Comparison of ENCODE assay signal across 1 cellular context in the genomic region with DNA sequence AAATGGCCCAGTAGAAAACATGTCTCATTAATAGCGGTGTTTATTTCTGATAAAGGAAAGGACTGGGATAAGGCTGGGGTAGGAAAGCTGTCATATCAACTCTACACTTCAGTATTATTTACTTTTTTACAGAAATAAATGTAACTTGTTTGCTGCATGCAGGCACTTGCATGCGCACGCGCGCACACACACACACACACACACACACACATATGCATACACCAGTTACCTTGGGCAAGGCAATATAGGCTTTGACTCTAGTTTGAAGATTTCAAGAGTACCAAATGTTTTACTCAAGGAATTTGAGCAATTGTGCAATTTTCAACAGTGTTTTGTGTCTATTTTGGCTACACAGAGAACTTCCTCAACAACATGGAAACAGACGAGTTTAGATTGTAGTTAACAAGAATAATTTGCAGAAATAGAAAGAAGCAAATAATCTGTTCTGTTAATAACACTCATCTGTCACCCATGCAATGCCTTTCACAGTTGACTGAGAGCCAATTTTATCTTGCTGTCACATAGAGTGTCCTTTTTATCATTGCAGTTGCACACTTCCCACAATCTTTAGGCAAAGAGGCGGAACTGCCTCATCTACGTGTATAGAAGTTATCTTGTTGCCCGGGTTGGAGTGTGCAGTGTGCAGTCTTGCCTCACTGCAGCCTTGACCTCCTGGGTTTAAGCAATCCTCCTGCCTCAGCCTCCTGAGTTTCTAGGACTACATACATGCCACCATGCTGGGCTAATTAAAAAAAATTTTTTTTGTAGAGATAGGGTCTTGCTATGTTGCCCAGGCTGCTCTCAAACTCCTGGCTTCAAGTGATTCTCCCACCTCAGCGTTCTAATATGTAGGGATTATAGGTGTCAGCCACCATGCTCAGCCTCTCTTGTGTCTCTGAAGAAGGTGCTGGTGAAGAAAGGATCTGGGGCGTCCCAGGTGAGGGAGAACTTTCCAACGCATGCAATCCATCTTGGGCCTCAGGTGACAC.
A peak's percentile ranks its signal among the peaks of the same experiment; 100 is the strongest.
TF ChIP-seq lines count a peak whose summit lies in the region.

No MANE protein-coding gene starts in this region.

TF ChIP-seq in K562, 482 proteins besides CTCF, POLR2A, EP300 and RAD21 (continued from another document and continues in another):
- TF ChIP-seq, protein P1, sequence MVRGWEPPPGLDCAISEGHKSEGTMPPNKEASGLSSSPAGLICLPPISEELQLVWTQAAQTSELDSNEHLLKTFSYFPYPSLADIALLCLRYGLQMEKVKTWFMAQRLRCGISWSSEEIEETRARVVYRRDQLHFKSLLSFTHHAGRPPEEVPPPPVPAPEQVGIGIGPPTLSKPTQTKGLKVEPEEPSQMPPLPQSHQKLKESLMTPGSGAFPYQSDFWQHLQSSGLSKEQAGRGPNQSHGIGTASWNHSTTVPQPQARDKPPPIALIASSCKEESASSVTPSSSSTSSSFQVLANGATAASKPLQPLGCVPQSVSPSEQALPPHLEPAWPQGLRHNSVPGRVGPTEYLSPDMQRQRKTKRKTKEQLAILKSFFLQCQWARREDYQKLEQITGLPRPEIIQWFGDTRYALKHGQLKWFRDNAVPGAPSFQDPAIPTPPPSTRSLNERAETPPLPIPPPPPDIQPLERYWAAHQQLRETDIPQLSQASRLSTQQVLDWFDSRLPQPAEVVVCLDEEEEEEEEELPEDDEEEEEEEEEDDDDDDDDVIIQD (CRISPR knock-in tag; IDR thresholded peaks at IDR 0.05), result no peak
- TF ChIP-seq, protein P2, sequence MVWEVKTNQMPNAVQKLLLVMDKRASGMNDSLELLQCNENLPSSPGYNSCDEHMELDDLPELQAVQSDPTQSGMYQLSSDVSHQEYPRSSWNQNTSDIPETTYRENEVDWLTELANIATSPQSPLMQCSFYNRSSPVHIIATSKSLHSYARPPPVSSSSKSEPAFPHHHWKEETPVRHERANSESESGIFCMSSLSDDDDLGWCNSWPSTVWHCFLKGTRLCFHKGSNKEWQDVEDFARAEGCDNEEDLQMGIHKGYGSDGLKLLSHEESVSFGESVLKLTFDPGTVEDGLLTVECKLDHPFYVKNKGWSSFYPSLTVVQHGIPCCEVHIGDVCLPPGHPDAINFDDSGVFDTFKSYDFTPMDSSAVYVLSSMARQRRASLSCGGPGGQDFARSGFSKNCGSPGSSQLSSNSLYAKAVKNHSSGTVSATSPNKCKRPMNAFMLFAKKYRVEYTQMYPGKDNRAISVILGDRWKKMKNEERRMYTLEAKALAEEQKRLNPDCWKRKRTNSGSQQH (CRISPR knock-in tag; IDR thresholded peaks at IDR 0.05), result no peak
- TF ChIP-seq ZNF165 (CRISPR knock-in tag; IDR thresholded peaks at IDR 0.05; ENCODE audit: borderline replicate concordance) (no peak), CEBPG (CRISPR knock-in tag; IDR thresholded peaks at IDR 0.05) (peak; percentile 62), CEBPG (tag; conservative IDR thresholded peaks at IDR 0.05 in 1 of 2, IDR thresholded peaks at IDR 0.05 in 1 of 2) (peak; percentile 47 to 79; a peak in 2 of 4 replicates), MBD2 (IDR thresholded peaks at IDR 0.05; ENCODE audit: borderline replicate concordance, low read depth) (peak; percentile 62; the same call in 1 of the 2 replicates), GTF2E2 (tag; IDR thresholded peaks at IDR 0.05) (no peak), FIP1L1 (IDR thresholded peaks at IDR 0.05; ENCODE audit: low read depth, low read length, poor library complexity, severe bottlenecking) (no peak), ZNF785 (CRISPR knock-in tag; IDR thresholded peaks at IDR 0.05) (no peak), HEY1 (CRISPR knock-in tag; IDR thresholded peaks at IDR 0.05; ENCODE audit: borderline replicate concordance) (no peak), BCOR (IDR thresholded peaks at IDR 0.05) (peak; percentile 94), ATF1 (CRISPR knock-in tag; IDR thresholded peaks at IDR 0.05) (no peak), ATF1 (tag; IDR thresholded peaks at IDR 0.05) (peak; percentile 79), ELF1 (tag; IDR thresholded peaks at IDR 0.05) (peak; percentile 49; the same call in 1 of the 2 replicates), ILF3 (IDR thresholded peaks at IDR 0.05; ENCODE audit: borderline replicate concordance) (no peak), MCM7 (IDR thresholded peaks at IDR 0.05) (no peak), ZNF408 (CRISPR knock-in tag; IDR thresholded peaks at IDR 0.05; ENCODE audit: low read depth) (no peak), ESRRB (CRISPR knock-in tag; IDR thresholded peaks at IDR 0.05; ENCODE audit: borderline replicate concordance) (no peak), HOXB6 (CRISPR knock-in tag; IDR thresholded peaks at IDR 0.05; ENCODE audit: borderline replicate concordance) (no peak), TCF7 (IDR thresholded peaks at IDR 0.05; ENCODE audit: borderline replicate concordance) (no peak), ARNT (IDR thresholded peaks at IDR 0.05) (peak; percentile 73 to 76; a peak in 3 of 4 replicates), ZKSCAN3 (CRISPR knock-in tag; IDR thresholded peaks at IDR 0.05) (no peak)
- TF ChIP-seq, protein P3, sequence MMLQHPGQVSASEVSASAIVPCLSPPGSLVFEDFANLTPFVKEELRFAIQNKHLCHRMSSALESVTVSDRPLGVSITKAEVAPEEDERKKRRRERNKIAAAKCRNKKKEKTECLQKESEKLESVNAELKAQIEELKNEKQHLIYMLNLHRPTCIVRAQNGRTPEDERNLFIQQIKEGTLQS (IDR thresholded peaks at IDR 0.05), result peak; percentile 54; the same call in 1 of the 2 replicates
- TF ChIP-seq, protein P3 (CRISPR knock-in tag; conservative IDR thresholded peaks at IDR 0.05), result no peak; the same call in 1 of the 2 replicates
- TF ChIP-seq, protein P4, sequence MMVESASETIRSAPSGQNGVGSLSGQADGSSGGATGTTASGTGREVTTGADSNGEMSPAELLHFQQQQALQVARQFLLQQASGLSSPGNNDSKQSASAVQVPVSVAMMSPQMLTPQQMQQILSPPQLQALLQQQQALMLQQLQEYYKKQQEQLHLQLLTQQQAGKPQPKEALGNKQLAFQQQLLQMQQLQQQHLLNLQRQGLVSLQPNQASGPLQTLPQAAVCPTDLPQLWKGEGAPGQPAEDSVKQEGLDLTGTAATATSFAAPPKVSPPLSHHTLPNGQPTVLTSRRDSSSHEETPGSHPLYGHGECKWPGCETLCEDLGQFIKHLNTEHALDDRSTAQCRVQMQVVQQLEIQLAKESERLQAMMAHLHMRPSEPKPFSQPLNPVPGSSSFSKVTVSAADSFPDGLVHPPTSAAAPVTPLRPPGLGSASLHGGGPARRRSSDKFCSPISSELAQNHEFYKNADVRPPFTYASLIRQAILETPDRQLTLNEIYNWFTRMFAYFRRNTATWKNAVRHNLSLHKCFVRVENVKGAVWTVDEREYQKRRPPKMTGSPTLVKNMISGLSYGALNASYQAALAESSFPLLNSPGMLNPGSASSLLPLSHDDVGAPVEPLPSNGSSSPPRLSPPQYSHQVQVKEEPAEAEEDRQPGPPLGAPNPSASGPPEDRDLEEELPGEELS (CRISPR knock-in tag; IDR thresholded peaks at IDR 0.05; ENCODE audit: borderline replicate concordance), result no peak
- TF ChIP-seq, protein P5, sequence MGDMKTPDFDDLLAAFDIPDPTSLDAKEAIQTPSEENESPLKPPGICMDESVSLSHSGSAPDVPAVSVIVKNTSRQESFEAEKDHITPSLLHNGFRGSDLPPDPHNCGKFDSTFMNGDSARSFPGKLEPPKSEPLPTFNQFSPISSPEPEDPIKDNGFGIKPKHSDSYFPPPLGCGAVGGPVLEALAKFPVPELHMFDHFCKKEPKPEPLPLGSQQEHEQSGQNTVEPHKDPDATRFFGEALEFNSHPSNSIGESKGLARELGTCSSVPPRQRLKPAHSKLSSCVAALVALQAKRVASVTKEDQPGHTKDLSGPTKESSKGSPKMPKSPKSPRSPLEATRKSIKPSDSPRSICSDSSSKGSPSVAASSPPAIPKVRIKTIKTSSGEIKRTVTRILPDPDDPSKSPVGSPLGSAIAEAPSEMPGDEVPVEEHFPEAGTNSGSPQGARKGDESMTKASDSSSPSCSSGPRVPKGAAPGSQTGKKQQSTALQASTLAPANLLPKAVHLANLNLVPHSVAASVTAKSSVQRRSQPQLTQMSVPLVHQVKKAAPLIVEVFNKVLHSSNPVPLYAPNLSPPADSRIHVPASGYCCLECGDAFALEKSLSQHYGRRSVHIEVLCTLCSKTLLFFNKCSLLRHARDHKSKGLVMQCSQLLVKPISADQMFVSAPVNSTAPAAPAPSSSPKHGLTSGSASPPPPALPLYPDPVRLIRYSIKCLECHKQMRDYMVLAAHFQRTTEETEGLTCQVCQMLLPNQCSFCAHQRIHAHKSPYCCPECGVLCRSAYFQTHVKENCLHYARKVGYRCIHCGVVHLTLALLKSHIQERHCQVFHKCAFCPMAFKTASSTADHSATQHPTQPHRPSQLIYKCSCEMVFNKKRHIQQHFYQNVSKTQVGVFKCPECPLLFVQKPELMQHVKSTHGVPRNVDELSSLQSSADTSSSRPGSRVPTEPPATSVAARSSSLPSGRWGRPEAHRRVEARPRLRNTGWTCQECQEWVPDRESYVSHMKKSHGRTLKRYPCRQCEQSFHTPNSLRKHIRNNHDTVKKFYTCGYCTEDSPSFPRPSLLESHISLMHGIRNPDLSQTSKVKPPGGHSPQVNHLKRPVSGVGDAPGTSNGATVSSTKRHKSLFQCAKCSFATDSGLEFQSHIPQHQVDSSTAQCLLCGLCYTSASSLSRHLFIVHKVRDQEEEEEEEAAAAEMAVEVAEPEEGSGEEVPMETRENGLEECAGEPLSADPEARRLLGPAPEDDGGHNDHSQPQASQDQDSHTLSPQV (IDR thresholded peaks at IDR 0.05), result 0 out of 2 replicates have a peak, but pooled peaks have one; percentile 43
- TF ChIP-seq, protein P6, sequence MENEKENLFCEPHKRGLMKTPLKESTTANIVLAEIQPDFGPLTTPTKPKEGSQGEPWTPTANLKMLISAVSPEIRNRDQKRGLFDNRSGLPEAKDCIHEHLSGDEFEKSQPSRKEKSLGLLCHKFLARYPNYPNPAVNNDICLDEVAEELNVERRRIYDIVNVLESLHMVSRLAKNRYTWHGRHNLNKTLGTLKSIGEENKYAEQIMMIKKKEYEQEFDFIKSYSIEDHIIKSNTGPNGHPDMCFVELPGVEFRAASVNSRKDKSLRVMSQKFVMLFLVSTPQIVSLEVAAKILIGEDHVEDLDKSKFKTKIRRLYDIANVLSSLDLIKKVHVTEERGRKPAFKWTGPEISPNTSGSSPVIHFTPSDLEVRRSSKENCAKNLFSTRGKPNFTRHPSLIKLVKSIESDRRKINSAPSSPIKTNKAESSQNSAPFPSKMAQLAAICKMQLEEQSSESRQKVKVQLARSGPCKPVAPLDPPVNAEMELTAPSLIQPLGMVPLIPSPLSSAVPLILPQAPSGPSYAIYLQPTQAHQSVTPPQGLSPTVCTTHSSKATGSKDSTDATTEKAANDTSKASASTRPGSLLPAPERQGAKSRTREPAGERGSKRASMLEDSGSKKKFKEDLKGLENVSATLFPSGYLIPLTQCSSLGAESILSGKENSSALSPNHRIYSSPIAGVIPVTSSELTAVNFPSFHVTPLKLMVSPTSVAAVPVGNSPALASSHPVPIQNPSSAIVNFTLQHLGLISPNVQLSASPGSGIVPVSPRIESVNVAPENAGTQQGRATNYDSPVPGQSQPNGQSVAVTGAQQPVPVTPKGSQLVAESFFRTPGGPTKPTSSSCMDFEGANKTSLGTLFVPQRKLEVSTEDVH (IDR thresholded peaks at IDR 0.05; ENCODE audit: low read depth, partially characterized antibody), result no peak
- TF ChIP-seq, protein P7, sequence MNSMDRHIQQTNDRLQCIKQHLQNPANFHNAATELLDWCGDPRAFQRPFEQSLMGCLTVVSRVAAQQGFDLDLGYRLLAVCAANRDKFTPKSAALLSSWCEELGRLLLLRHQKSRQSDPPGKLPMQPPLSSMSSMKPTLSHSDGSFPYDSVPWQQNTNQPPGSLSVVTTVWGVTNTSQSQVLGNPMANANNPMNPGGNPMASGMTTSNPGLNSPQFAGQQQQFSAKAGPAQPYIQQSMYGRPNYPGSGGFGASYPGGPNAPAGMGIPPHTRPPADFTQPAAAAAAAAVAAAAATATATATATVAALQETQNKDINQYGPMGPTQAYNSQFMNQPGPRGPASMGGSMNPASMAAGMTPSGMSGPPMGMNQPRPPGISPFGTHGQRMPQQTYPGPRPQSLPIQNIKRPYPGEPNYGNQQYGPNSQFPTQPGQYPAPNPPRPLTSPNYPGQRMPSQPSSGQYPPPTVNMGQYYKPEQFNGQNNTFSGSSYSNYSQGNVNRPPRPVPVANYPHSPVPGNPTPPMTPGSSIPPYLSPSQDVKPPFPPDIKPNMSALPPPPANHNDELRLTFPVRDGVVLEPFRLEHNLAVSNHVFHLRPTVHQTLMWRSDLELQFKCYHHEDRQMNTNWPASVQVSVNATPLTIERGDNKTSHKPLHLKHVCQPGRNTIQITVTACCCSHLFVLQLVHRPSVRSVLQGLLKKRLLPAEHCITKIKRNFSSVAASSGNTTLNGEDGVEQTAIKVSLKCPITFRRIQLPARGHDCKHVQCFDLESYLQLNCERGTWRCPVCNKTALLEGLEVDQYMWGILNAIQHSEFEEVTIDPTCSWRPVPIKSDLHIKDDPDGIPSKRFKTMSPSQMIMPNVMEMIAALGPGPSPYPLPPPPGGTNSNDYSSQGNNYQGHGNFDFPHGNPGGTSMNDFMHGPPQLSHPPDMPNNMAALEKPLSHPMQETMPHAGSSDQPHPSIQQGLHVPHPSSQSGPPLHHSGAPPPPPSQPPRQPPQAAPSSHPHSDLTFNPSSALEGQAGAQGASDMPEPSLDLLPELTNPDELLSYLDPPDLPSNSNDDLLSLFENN (IDR thresholded peaks at IDR 0.05; ENCODE audit: low read depth in 2 of 2, low read length in 2 of 2), result peak in 1 of 2 experiments; percentile 87; a peak in 2 of 4 replicates
- TF ChIP-seq, protein P8, sequence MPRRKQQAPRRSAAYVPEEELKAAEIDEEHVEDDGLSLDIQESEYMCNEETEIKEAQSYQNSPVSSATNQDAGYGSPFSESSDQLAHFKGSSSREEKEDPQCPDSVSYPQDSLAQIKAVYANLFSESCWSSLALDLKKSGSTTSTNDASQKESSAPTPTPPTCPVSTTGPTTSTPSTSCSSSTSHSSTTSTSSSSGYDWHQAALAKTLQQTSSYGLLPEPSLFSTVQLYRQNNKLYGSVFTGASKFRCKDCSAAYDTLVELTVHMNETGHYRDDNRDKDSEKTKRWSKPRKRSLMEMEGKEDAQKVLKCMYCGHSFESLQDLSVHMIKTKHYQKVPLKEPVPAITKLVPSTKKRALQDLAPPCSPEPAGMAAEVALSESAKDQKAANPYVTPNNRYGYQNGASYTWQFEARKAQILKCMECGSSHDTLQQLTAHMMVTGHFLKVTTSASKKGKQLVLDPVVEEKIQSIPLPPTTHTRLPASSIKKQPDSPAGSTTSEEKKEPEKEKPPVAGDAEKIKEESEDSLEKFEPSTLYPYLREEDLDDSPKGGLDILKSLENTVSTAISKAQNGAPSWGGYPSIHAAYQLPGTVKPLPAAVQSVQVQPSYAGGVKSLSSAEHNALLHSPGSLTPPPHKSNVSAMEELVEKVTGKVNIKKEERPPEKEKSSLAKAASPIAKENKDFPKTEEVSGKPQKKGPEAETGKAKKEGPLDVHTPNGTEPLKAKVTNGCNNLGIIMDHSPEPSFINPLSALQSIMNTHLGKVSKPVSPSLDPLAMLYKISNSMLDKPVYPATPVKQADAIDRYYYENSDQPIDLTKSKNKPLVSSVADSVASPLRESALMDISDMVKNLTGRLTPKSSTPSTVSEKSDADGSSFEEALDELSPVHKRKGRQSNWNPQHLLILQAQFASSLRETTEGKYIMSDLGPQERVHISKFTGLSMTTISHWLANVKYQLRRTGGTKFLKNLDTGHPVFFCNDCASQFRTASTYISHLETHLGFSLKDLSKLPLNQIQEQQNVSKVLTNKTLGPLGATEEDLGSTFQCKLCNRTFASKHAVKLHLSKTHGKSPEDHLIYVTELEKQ (CRISPR knock-in tag; IDR thresholded peaks at IDR 0.05), result no peak
